8 cellular contexts compared by ENCODE assay signal in genomic region chr10:29734980-29735627, GRCh38.
DNase-seq lines count a peak whose midpoint lies in the region; ATAC-seq and TF ChIP-seq lines count a peak whose summit lies in the region.

No MANE protein-coding gene starts in this region.

- ATAC-seq in GM21381 (IDR thresholded peaks at IDR 0.05; ENCODE audit: unreplicated experiment) (peak; percentile 49), activated B cell treated with CpG ODN at 0.5 μM for 24 hours (ENCODE audit: low read depth) (peak; percentile 31), left lung (peak; percentile 48)

- DNase-seq in Calu3 (peak; percentile 54), activated B cell treated with CpG ODN at 0.5 μM for 24 hours (peak; percentile 17), chondrocyte (ENCODE audit: low spot score) (peak; percentile 89), left lung (peak; percentile 81 to 96), NCI-H1694 treated with DMSO at 0.1 percent for 48 hours (lab: John Stamatoyannopoulos, UW) (no peak)
- peak; percentile 53 for DNase-seq in stimulated activated CD4-positive, alpha-beta T cell treated with anti-CD3 and anti-CD28 coated beads, Interleukin-4, amount 100 ng/mL, for 24 hours

- intact Hi-C loops in Calu3 (cut with micrococcal nuclease; ENCODE audit: unreplicated experiment) = loop anchor here (5.0 to 10.0 kb wide), 5 partner anchors 43 to 267 kb away; partner anchors contain the start of gene SVIL
- intact Hi-C loops in activated B cell treated with CpG ODN at 0.5 μM for 24 hours (cut with micrococcal nuclease) = no loop called here
- intact Hi-C loops in left lung (cut with DNase I) = loop anchor here in 1 of 2 donors (10.0 kb wide), 1 partner anchor 120 kb away; no protein-coding TSS in a partner anchor

- H3K27me3 Mint-ChIP-seq in Calu3 (ENCODE audit: unreplicated experiment) = no peaks in the 10 kb centered on the region
- peaks cover 37% of the 10 kb centered on the region for H3K27me3 Mint-ChIP-seq in activated B cell treated with CpG ODN at 0.5 μM for 24 hours
- H3K27me3 Mint-ChIP-seq in chondrocyte (ENCODE audit: low read depth) = no peaks in the 10 kb centered on the region

- H3K4me1 ChIP-seq in HUES6 (ENCODE audit: control insufficient read depth, insufficient read depth, low read length) (peaks cover 39% of the 10 kb centered on the region), left lung (peaks cover 5 to 55% of the 10 kb centered on the region in 2 donors)

- H3K27ac ChIP-seq in HUES6 (ENCODE audit: low read depth, low read length) (no peak overlapping the region; the same call in 1 of the 2 replicates), left lung (peak overlapping the region; percentile 97 to 99)

- H3K4me1 Mint-ChIP-seq in Calu3 (ENCODE audit: low read depth, unreplicated experiment) = peaks cover 38% of the 10 kb centered on the region
- peaks cover 14% of the 10 kb centered on the region for H3K4me1 Mint-ChIP-seq in activated B cell treated with CpG ODN at 0.5 μM for 24 hours
- peaks cover 51% of the 10 kb centered on the region for H3K4me1 Mint-ChIP-seq in chondrocyte (ENCODE audit: low read depth)

- no peaks in the 10 kb centered on the region for H3K9me3 Mint-ChIP-seq in Calu3 (ENCODE audit: low read depth, unreplicated experiment)
- no peaks in the 10 kb centered on the region for H3K9me3 Mint-ChIP-seq in activated B cell treated with CpG ODN at 0.5 μM for 24 hours
- H3K9me3 Mint-ChIP-seq in chondrocyte (ENCODE audit: low read depth) = no peaks in the 10 kb centered on the region

- H3K27ac Mint-ChIP-seq in Calu3 (ENCODE audit: unreplicated experiment) (peak overlapping the region; percentile 71), activated B cell treated with CpG ODN at 0.5 μM for 24 hours (no peak overlapping the region), chondrocyte (ENCODE audit: unreplicated experiment) (peak overlapping the region; percentile 65)

- peak overlapping the region; percentile 82 for H3K9ac ChIP-seq in HUES6 (ENCODE audit: low read length)

- peaks cover 26% of the 10 kb centered on the region for H3K27me3 ChIP-seq in HUES6 (ENCODE audit: control insufficient read depth, insufficient read depth, low read length)
- no peaks in the 10 kb centered on the region for H3K27me3 ChIP-seq in left lung

- BruUV-seq in Calu3 (replicated peaks; lab: Mats Ljungman, UMichigan) = no TSS peak

- H3K9me3 ChIP-seq in HUES6 (ENCODE audit: control insufficient read depth, insufficient read depth, low read depth, low read length) = no peaks in the 10 kb centered on the region
- H3K9me3 ChIP-seq in left lung = no peaks in the 10 kb centered on the region

- no peak for TF ChIP-seq CTCF in Calu3 (IDR thresholded peaks at IDR 0.05; ENCODE audit: unreplicated experiment)
- TF ChIP-seq CTCF in activated B cell treated with CpG ODN at 0.5 μM for 24 hours (IDR thresholded peaks at IDR 0.05) = no peak
- no peak for TF ChIP-seq CTCF in chondrocyte (IDR thresholded peaks at IDR 0.05)
- TF ChIP-seq CTCF in left lung (IDR thresholded peaks at IDR 0.05) = no peak

- no peaks in the 10 kb centered on the region for H3K36me3 ChIP-seq in HUES6 (ENCODE audit: control insufficient read depth, insufficient read depth, low read length)
- H3K36me3 ChIP-seq in left lung = no peaks in the 10 kb centered on the region

- H3K4me3 ChIP-seq in HUES6 (ENCODE audit: low read depth, low read length) = peak overlapping the region; percentile 87
- peak overlapping the region; percentile 82 to 88 for H3K4me3 ChIP-seq in left lung

- H3K36me3 Mint-ChIP-seq in Calu3 (ENCODE audit: insufficient read depth, unreplicated experiment) (peaks cover 62% of the 10 kb centered on the region), activated B cell treated with CpG ODN at 0.5 μM for 24 hours (ENCODE audit: low read depth) (no peaks in the 10 kb centered on the region), chondrocyte (ENCODE audit: low read depth) (no peaks in the 10 kb centered on the region)

- peak overlapping the region; percentile 89 for H3K4me3 Mint-ChIP-seq in Calu3 (ENCODE audit: low read depth, unreplicated experiment)
- peak overlapping the region; percentile 72 for H3K4me3 Mint-ChIP-seq in activated B cell treated with CpG ODN at 0.5 μM for 24 hours
- H3K4me3 Mint-ChIP-seq in chondrocyte (ENCODE audit: unreplicated experiment) = peak overlapping the region; percentile 76

- CTCF ChIA-PET in Calu3 (lab: Charles Lee) (interaction anchor here (0.6 to 1.8 kb wide), 3 partner anchors 33 to 212 kb away, joined by 3 to 4 read pairs (median 4); no protein-coding TSS in a partner anchor), activated B cell treated with CpG ODN at 0.5 μM for 24 hours (lab: Charles Lee) (no interaction called here)

- POLR2A ChIA-PET in activated B cell treated with CpG ODN at 0.5 μM for 24 hours (lab: Charles Lee) = no interaction called here
